Comparison of ENCODE assay signal across 1 cellular context in the genomic region with DNA sequence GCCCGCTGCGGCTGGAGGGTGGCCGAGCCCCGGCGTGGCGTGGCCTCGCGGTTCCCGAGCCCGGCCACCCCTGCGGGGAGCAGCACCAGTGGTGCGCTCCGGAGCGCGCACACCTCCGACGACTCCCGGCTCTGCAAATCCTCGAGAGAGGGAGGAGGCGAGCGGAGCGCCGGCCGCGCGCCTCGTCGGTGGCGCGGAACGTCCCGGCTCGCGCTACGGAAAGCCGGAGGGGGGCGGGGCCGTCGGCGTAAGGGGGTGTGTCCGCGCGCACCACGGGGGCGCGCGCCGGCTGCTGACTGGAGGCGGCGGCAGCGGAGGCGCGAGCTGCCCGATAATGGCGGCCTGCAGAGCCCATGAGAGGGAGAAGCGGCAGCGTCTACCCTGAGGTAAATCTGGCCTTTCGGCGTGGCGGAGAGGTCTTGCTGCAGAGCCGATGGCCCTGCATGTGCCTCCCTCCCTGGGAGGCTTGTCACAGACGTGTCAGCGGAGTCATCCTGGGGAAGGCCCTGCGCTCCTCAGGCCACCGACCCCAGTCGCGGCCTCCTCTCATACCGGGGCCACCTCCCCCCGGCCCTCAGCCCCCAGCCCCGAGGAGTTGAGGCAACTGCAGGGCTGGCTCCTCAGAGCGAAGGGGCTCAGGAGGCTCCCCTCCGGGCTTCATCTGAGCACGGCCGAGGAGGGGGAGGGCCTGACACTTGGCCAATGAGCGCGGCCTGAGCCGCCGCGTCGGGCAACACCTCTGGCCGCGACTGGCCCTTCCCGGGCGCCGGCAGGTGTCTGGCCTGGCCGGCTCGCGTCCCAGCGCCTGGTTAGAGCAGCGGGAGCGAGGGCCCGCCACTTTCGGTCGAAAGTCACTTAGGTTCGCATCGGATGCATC.
TF ChIP-seq lines count a peak whose summit lies in the region.

A gene (plus strand): TSS at position 295 of the 877 bp plus-strand sequence. CDS start 2,485 bp downstream, outside the sequence.

TF ChIP-seq in K562, 482 proteins besides CTCF, POLR2A, EP300 and RAD21 (continued from another document and continues in another):
- TF ChIP-seq, protein P1, sequence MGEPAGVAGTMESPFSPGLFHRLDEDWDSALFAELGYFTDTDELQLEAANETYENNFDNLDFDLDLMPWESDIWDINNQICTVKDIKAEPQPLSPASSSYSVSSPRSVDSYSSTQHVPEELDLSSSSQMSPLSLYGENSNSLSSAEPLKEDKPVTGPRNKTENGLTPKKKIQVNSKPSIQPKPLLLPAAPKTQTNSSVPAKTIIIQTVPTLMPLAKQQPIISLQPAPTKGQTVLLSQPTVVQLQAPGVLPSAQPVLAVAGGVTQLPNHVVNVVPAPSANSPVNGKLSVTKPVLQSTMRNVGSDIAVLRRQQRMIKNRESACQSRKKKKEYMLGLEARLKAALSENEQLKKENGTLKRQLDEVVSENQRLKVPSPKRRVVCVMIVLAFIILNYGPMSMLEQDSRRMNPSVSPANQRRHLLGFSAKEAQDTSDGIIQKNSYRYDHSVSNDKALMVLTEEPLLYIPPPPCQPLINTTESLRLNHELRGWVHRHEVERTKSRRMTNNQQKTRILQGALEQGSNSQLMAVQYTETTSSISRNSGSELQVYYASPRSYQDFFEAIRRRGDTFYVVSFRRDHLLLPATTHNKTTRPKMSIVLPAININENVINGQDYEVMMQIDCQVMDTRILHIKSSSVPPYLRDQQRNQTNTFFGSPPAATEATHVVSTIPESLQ (CRISPR knock-in tag; IDR thresholded peaks at IDR 0.05) = 0 out of 2 replicates have a peak, but pooled peaks have one; percentile 68
- TF ChIP-seq NFE2 (IDR thresholded peaks at IDR 0.05; ENCODE audit: low read depth) (no peak; the same call in 1 of the 2 replicates), SUPT5H (IDR thresholded peaks at IDR 0.05) (peak; percentile 75), PURB (CRISPR knock-in tag; IDR thresholded peaks at IDR 0.05; ENCODE audit: low read depth) (no peak), ZNF589 (CRISPR knock-in tag; IDR thresholded peaks at IDR 0.05; ENCODE audit: low read depth) (no peak; the same call in 1 of the 2 replicates), FOXA3 (CRISPR knock-in tag; conservative IDR thresholded peaks at IDR 0.05 in 1 of 2, IDR thresholded peaks at IDR 0.05 in 1 of 2) (no peak), BRCA1 (IDR thresholded peaks at IDR 0.05) (no peak), BRCA1 (CRISPR knock-in tag; IDR thresholded peaks at IDR 0.05) (0 out of 2 replicates have a peak, but pooled peaks have one; percentile 64), NFIC (IDR thresholded peaks at IDR 0.05) (no peak), ZKSCAN3 (CRISPR knock-in tag; IDR thresholded peaks at IDR 0.05) (no peak), EP400 (IDR thresholded peaks at IDR 0.05) (peak; percentile 57; the same call in 1 of the 2 replicates), NELFE (IDR thresholded peaks at IDR 0.05; ENCODE audit: insufficient read depth, insufficient read length) (no peak), SLC30A9 (CRISPR knock-in tag; IDR thresholded peaks at IDR 0.05) (no peak), KAT7 (CRISPR knock-in tag; IDR thresholded peaks at IDR 0.05; ENCODE audit: borderline replicate concordance) (0 out of 2 replicates have a peak, but pooled peaks have one; percentile 41), ZNF780A (CRISPR knock-in tag; IDR thresholded peaks at IDR 0.05) (no peak), PCBP1 (IDR thresholded peaks at IDR 0.05; ENCODE audit: low read depth, low read length, poor library complexity, severe bottlenecking) (no peak), FOXA1 (IDR thresholded peaks at IDR 0.05; ENCODE audit: borderline replicate concordance) (no peak), SREBF1 (IDR thresholded peaks at IDR 0.05; ENCODE audit: borderline replicate concordance, low read depth, low read length) (peak; percentile 20; the same call in 1 of the 2 replicates), HMG20A (CRISPR knock-in tag; conservative IDR thresholded peaks at IDR 0.05) (no peak), NCOA6 (IDR thresholded peaks at IDR 0.05) (no peak)
- TF ChIP-seq, protein P2, sequence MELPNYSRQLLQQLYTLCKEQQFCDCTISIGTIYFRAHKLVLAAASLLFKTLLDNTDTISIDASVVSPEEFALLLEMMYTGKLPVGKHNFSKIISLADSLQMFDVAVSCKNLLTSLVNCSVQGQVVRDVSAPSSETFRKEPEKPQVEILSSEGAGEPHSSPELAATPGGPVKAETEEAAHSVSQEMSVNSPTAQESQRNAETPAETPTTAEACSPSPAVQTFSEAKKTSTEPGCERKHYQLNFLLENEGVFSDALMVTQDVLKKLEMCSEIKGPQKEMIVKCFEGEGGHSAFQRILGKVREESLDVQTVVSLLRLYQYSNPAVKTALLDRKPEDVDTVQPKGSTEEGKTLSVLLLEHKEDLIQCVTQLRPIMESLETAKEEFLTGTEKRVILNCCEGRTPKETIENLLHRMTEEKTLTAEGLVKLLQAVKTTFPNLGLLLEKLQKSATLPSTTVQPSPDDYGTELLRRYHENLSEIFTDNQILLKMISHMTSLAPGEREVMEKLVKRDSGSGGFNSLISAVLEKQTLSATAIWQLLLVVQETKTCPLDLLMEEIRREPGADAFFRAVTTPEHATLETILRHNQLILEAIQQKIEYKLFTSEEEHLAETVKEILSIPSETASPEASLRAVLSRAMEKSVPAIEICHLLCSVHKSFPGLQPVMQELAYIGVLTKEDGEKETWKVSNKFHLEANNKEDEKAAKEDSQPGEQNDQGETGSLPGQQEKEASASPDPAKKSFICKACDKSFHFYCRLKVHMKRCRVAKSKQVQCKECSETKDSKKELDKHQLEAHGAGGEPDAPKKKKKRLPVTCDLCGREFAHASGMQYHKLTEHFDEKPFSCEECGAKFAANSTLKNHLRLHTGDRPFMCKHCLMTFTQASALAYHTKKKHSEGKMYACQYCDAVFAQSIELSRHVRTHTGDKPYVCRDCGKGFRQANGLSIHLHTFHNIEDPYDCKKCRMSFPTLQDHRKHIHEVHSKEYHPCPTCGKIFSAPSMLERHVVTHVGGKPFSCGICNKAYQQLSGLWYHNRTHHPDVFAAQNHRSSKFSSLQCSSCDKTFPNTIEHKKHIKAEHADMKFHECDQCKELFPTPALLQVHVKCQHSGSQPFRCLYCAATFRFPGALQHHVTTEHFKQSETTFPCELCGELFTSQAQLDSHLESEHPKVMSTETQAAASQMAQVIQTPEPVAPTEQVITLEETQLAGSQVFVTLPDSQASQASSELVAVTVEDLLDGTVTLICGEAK (IDR thresholded peaks at IDR 0.05) = no peak; the same call in 1 of the 2 replicates
- TF ChIP-seq, protein P2 (CRISPR knock-in tag; IDR thresholded peaks at IDR 0.05) = no peak
- TF ChIP-seq, protein P3, sequence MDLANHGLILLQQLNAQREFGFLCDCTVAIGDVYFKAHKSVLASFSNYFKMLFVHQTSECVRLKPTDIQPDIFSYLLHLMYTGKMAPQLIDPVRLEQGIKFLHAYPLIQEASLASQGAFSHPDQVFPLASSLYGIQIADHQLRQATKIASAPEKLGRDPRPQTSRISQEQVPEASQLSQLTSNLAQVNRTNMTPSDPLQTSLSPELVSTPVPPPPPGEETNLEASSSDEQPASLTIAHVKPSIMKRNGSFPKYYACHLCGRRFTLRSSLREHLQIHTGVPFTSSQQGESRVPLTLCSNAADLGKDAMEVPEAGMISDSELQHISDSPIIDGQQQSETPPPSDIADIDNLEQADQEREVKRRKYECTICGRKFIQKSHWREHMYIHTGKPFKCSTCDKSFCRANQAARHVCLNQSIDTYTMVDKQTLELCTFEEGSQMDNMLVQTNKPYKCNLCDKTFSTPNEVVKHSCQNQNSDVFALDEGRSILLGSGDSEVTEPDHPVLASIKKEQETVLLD (IDR thresholded peaks at IDR 0.05) = no peak
- TF ChIP-seq, protein P4, sequence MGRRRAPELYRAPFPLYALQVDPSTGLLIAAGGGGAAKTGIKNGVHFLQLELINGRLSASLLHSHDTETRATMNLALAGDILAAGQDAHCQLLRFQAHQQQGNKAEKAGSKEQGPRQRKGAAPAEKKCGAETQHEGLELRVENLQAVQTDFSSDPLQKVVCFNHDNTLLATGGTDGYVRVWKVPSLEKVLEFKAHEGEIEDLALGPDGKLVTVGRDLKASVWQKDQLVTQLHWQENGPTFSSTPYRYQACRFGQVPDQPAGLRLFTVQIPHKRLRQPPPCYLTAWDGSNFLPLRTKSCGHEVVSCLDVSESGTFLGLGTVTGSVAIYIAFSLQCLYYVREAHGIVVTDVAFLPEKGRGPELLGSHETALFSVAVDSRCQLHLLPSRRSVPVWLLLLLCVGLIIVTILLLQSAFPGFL (CRISPR knock-in tag; IDR thresholded peaks at IDR 0.05) = no peak
- TF ChIP-seq, protein P5, sequence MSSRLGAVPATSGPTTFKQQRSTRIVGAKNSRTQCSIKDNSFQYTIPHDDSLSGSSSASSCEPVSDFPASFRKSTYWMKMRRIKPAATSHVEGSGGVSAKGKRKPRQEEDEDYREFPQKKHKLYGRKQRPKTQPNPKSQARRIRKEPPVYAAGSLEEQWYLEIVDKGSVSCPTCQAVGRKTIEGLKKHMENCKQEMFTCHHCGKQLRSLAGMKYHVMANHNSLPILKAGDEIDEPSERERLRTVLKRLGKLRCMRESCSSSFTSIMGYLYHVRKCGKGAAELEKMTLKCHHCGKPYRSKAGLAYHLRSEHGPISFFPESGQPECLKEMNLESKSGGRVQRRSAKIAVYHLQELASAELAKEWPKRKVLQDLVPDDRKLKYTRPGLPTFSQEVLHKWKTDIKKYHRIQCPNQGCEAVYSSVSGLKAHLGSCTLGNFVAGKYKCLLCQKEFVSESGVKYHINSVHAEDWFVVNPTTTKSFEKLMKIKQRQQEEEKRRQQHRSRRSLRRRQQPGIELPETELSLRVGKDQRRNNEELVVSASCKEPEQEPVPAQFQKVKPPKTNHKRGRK (tag; IDR thresholded peaks at IDR 0.05) = no peak
- TF ChIP-seq, protein P6, sequence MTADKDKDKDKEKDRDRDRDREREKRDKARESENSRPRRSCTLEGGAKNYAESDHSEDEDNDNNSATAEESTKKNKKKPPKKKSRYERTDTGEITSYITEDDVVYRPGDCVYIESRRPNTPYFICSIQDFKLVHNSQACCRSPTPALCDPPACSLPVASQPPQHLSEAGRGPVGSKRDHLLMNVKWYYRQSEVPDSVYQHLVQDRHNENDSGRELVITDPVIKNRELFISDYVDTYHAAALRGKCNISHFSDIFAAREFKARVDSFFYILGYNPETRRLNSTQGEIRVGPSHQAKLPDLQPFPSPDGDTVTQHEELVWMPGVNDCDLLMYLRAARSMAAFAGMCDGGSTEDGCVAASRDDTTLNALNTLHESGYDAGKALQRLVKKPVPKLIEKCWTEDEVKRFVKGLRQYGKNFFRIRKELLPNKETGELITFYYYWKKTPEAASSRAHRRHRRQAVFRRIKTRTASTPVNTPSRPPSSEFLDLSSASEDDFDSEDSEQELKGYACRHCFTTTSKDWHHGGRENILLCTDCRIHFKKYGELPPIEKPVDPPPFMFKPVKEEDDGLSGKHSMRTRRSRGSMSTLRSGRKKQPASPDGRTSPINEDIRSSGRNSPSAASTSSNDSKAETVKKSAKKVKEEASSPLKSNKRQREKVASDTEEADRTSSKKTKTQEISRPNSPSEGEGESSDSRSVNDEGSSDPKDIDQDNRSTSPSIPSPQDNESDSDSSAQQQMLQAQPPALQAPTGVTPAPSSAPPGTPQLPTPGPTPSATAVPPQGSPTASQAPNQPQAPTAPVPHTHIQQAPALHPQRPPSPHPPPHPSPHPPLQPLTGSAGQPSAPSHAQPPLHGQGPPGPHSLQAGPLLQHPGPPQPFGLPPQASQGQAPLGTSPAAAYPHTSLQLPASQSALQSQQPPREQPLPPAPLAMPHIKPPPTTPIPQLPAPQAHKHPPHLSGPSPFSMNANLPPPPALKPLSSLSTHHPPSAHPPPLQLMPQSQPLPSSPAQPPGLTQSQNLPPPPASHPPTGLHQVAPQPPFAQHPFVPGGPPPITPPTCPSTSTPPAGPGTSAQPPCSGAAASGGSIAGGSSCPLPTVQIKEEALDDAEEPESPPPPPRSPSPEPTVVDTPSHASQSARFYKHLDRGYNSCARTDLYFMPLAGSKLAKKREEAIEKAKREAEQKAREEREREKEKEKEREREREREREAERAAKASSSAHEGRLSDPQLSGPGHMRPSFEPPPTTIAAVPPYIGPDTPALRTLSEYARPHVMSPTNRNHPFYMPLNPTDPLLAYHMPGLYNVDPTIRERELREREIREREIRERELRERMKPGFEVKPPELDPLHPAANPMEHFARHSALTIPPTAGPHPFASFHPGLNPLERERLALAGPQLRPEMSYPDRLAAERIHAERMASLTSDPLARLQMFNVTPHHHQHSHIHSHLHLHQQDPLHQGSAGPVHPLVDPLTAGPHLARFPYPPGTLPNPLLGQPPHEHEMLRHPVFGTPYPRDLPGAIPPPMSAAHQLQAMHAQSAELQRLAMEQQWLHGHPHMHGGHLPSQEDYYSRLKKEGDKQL (CRISPR knock-in tag; IDR thresholded peaks at IDR 0.05; ENCODE audit: borderline replicate concordance) = no peak; the same call in 1 of the 2 replicates
- TF ChIP-seq, protein P7, sequence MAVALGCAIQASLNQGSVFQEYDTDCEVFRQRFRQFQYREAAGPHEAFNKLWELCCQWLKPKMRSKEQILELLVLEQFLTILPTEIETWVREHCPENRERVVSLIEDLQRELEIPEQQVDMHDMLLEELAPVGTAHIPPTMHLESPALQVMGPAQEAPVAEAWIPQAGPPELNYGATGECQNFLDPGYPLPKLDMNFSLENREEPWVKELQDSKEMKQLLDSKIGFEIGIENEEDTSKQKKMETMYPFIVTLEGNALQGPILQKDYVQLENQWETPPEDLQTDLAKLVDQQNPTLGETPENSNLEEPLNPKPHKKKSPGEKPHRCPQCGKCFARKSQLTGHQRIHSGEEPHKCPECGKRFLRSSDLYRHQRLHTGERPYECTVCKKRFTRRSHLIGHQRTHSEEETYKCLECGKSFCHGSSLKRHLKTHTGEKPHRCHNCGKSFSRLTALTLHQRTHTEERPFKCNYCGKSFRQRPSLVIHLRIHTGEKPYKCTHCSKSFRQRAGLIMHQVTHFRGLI (CRISPR knock-in tag; IDR thresholded peaks at IDR 0.05) = 0 out of 2 replicates have a peak, but pooled peaks have one; percentile 15
